Comparison of ENCODE assay signal across 8 cellular contexts in the genomic region with DNA sequence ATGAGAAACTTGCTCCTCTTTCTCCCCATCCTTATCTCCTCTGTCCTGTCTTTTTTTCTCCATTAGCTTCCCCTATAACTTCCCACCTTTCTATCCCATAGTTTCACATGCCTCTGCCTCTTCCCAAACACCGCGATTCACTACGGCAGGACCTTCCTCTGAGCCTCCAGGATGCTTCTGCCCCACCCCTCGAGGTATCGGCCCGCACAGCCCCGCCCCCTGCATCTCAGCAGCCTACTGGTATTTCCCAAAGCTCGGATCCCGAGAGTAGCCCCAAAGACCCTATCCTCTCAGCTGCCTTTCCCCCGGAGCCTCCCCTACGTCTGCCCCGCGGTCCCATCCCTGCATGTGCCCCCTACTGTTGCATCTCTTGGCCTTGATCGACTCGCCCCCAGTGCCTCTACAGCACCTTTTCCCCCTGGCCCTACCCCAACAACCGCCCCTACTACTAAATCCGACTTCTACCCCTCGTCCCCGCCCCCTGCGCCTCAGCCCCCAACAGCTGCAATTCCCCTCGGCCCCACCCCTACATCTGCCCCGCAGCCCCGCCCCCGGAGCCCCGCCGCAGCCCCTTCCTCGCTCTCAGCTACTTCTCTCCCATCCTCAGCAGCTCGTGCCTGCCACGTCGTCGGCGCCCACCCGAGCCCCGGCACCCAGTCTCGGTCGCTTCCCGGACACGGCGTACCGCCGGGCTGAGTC. TPM values are rescaled to one million over a fixed set of nuclear protein-coding genes. Genes with fewer than 3 reads are reported as not detected.
DNase-seq lines count a peak whose midpoint lies in the region; ATAC-seq, FAIRE-seq and TF ChIP-seq lines count a peak whose summit lies in the region.

No MANE protein-coding gene starts in this region.

- no peaks in the 10 kb centered on the region for H3K9me3 ChIP-seq in esophagus (ENCODE audit: control insufficient read depth in 2 of 2, insufficient read depth in 1 of 2, low read depth in 1 of 2, low read length in 1 of 2)
- no peaks in the 10 kb centered on the region for H3K9me3 ChIP-seq in naive thymus-derived CD4-positive, alpha-beta T cell (ENCODE audit: control insufficient read depth in 2 of 3, low read length in 3 of 3)
- H3K9me3 ChIP-seq in suprapubic skin: no peaks in the 10 kb centered on the region

- peak overlapping the region; percentile 84 to 96 (median 91) for H3K27ac Mint-ChIP-seq in naive thymus-derived CD4-positive, alpha-beta T cell

- no peak for TF ChIP-seq CTCF in suprapubic skin (IDR thresholded peaks at IDR 0.05)

- CTCF ChIA-PET in naive thymus-derived CD4-positive, alpha-beta T cell (lab: Charles Lee): interaction anchor here (0.6 to 4.3 kb wide), 8 partner anchors 10 to 107 kb away, joined by 3 to 81 read pairs (median 5); a partner anchor contains a TSS

- H3K4me3 ChIP-seq in esophagus (ENCODE audit: low read depth in 1 of 2, low read length in 2 of 2): peak overlapping the region; percentile 87 to 88
- peak overlapping the region; percentile 88 for H3K4me3 ChIP-seq in naive thymus-derived CD4-positive, alpha-beta T cell (ENCODE audit: low read length)
- peak overlapping the region; percentile 84 for H3K4me3 ChIP-seq in suprapubic skin

- H3K4me3 Mint-ChIP-seq in naive thymus-derived CD4-positive, alpha-beta T cell: peak overlapping the region; percentile 96 to 99 (median 98)

- peak; percentile 61 for ATAC-seq in naive thymus-derived CD4-positive, alpha-beta T cell
- ATAC-seq in GM18861 (IDR thresholded peaks at IDR 0.05; ENCODE audit: unreplicated experiment): no peak

- peaks cover 10 to 22% (median 12%) of the 10 kb centered on the region in 7 donors for H3K4me1 Mint-ChIP-seq in naive thymus-derived CD4-positive, alpha-beta T cell

- DNase-seq in COLO668 (lab: John Stamatoyannopoulos, UW; ENCODE audit: unreplicated experiment) (peak; percentile 56), H54 (ENCODE audit: insufficient read length, low spot score) (peak; percentile 42), NCI-H345 (lab: John Stamatoyannopoulos, UW) (peak; percentile 78), suprapubic skin (ENCODE audit: low spot score in 2 of 2) (peak; percentile 85 to 88)
- peak; percentile 20 for DNase-seq in activated CD8-positive, alpha-beta memory T cell treated with anti-CD3 and anti-CD28 coated beads, Interleukin-2, amount 50 U/mL, for 24 hours (ENCODE audit: extremely low read depth)
- DNase-seq in naive thymus-derived CD4-positive, alpha-beta T cell: peak in 6 of 9 donors; percentile 19 to 75 (median 25)

- H3K9me3 Mint-ChIP-seq in naive thymus-derived CD4-positive, alpha-beta T cell: no peaks in the 10 kb centered on the region

- peaks cover 0 to 5% (median 0%) of the 10 kb centered on the region in 5 donors for H3K27me3 Mint-ChIP-seq in naive thymus-derived CD4-positive, alpha-beta T cell

- intact Hi-C loops in naive thymus-derived CD4-positive, alpha-beta T cell (cut with micrococcal nuclease): loop anchor here (1.0 to 2.0 kb wide), 4 partner anchors 13 to 68 kb away; a partner anchor contains a TSS

- POLR2A ChIA-PET in naive thymus-derived CD4-positive, alpha-beta T cell (lab: Charles Lee): interaction anchor here (0.6 to 4.7 kb wide), 24 partner anchors 9 to 181 kb away, joined by 3 to 49 read pairs (median 4); a partner anchor contains a TSS

- H3K27ac ChIP-seq in esophagus (ENCODE audit: low read depth in 2 of 2, low read length in 1 of 2): peak overlapping the region; percentile 91 to 98
- H3K27ac ChIP-seq in naive thymus-derived CD4-positive, alpha-beta T cell (ENCODE audit: low read depth, low read length): peak overlapping the region; percentile 80
- peak overlapping the region; percentile 89 for H3K27ac ChIP-seq in suprapubic skin

- H3K36me3 Mint-ChIP-seq in naive thymus-derived CD4-positive, alpha-beta T cell: peaks cover 0 to 23% (median 4%) of the 10 kb centered on the region in 5 donors

- peaks cover 11 to 23% of the 10 kb centered on the region in 2 donors for H3K36me3 ChIP-seq in esophagus (ENCODE audit: control insufficient read depth in 2 of 2, insufficient read depth in 2 of 2, low read length in 1 of 2)
- H3K36me3 ChIP-seq in naive thymus-derived CD4-positive, alpha-beta T cell (ENCODE audit: control insufficient read depth in 2 of 3, insufficient read depth in 3 of 3, low read length in 3 of 3): peaks cover 0 to 37% (median 0%) of the 10 kb centered on the region in 3 experiments
- peaks cover 36% of the 10 kb centered on the region for H3K36me3 ChIP-seq in suprapubic skin

- H3K4me1 ChIP-seq in esophagus (ENCODE audit: control insufficient read depth in 2 of 2, insufficient read depth in 2 of 2, low read length in 1 of 2) (peaks cover 0 to 4% of the 10 kb centered on the region in 2 donors), suprapubic skin (peaks cover 20% of the 10 kb centered on the region)
- peaks cover 7 to 10% of the 10 kb centered on the region in 2 donors for H3K4me1 ChIP-seq in naive thymus-derived CD4-positive, alpha-beta T cell (ENCODE audit: control insufficient read depth in 2 of 2, insufficient read depth in 2 of 2, low read length in 2 of 2)

- no peak for FAIRE-seq in H54 (lab: Jason Lieb, UNC)

- H3K27me3 ChIP-seq in esophagus (ENCODE audit: control insufficient read depth in 1 of 2, insufficient read depth in 2 of 2, low read length in 2 of 2): no peaks in the 10 kb centered on the region
- no peaks in the 10 kb centered on the region for H3K27me3 ChIP-seq in naive thymus-derived CD4-positive, alpha-beta T cell (ENCODE audit: control insufficient read depth in 2 of 2, insufficient read depth in 2 of 2, low read length in 2 of 2)
- H3K27me3 ChIP-seq in suprapubic skin: no peaks in the 10 kb centered on the region

- no peak for TF ChIP-seq EP300 in suprapubic skin (IDR thresholded peaks at IDR 0.05)

- TF ChIP-seq POLR2A in H54 (IDR thresholded peaks at IDR 0.05; ENCODE audit: low read depth, low read length): no peak
- no peak for TF ChIP-seq POLR2A in suprapubic skin (IDR thresholded peaks at IDR 0.05)

- WGBS in esophagus, 2 donors: 1% methylated on average over 41 of the region's 41 CpGs
- WGBS in suprapubic skin: 5% methylated on average over 26 of the region's 41 CpGs

RNA-seq across cellular contexts. Expression of a gene that starts 0.5 kb away (rescaled TPM):
- polyA plus RNA-seq in esophagus: 10 to 100 TPM; 29.8 to 43.6 TPM
- 10 to 100 TPM; 21.4 to 28.3 (median 23.0) TPM for total RNA-seq in naive thymus-derived CD4-positive, alpha-beta T cell
- 10 to 100 TPM in 1 of 2 donors, 1 to 10 TPM in 1; 6.7 to 15.2 TPM for polyA plus RNA-seq in naive thymus-derived CD4-positive, alpha-beta T cell
- total RNA-seq in suprapubic skin: 10 to 100 TPM; 43.8 to 78.4 (median 49.4) TPM

RNA-seq across cellular contexts. Expression of a gene that starts 13.0 kb away (rescaled TPM):
- 1 to 10 TPM; 1.5 to 2.2 TPM for polyA plus RNA-seq in esophagus
- total RNA-seq in naive thymus-derived CD4-positive, alpha-beta T cell: 1 to 10 TPM; 2.9 to 6.7 (median 3.4) TPM
- polyA plus RNA-seq in naive thymus-derived CD4-positive, alpha-beta T cell: 1 to 10 TPM; 5.7 to 7.6 TPM
- 1 to 10 TPM; 1.3 to 3.9 (median 2.1) TPM for total RNA-seq in suprapubic skin

RNA-seq across cellular contexts. Expression of a gene that starts 27.3 kb away (rescaled TPM):
- polyA plus RNA-seq in esophagus: 10 to 100 TPM; 13.9 to 17.0 TPM
- under 1 TPM in 2 of 5 experiments, not detected in 3; 0.15 to 0.58 TPM for total RNA-seq in naive thymus-derived CD4-positive, alpha-beta T cell
- polyA plus RNA-seq in naive thymus-derived CD4-positive, alpha-beta T cell: under 1 TPM; 0.12 to 0.14 TPM
- 10 to 100 TPM; 32.9 to 62.7 (median 37.1) TPM for total RNA-seq in suprapubic skin

RNA-seq across cellular contexts. Expression of a gene that starts 34.4 kb away (rescaled TPM):
- polyA plus RNA-seq in esophagus: 10 to 100 TPM in 1 of 2 donors, 1 to 10 TPM in 1; 9.0 to 15.1 TPM
- 10 to 100 TPM; 22.0 to 44.4 (median 32.5) TPM for total RNA-seq in naive thymus-derived CD4-positive, alpha-beta T cell
- 10 to 100 TPM; 45.7 to 48.9 TPM for polyA plus RNA-seq in naive thymus-derived CD4-positive, alpha-beta T cell
- total RNA-seq in suprapubic skin: 10 to 100 TPM; 22.5 to 40.8 (median 24.8) TPM

RNA-seq across cellular contexts. Expression of a gene that starts 34.5 kb away (rescaled TPM):
- 1 to 10 TPM; 3.4 to 4.8 TPM for polyA plus RNA-seq in esophagus
- 10 to 100 TPM; 11.4 to 17.3 (median 15.6) TPM for total RNA-seq in naive thymus-derived CD4-positive, alpha-beta T cell
- polyA plus RNA-seq in naive thymus-derived CD4-positive, alpha-beta T cell: 1 to 10 TPM; 3.7 to 4.5 TPM
- total RNA-seq in suprapubic skin: 10 to 100 TPM in 2 of 4 donors, 1 to 10 TPM in 2; 7.1 to 22.3 (median 12.2) TPM

Comparison
In these comparisons a context has a peak if more than half of its experiments do, and no peak if none do; other contexts are left out.
1. DNase-seq: peak in every context shown above with its lines; median percentile 86 in suprapubic skin; 78 in NCI-H345; 56 in COLO668; 42 in H54; 25 in naive thymus-derived CD4-positive, alpha-beta T cell; 20 in activated CD8-positive, alpha-beta memory T cell treated with anti-CD3 and anti-CD28 coated beads, Interleukin-2, amount 50 U/mL, for 24 hours.
2. RNA of a gene that starts 27.3 kb away (total RNA-seq): 32.9 to 62.7 TPM in suprapubic skin; 0.15 to 0.58 TPM in naive thymus-derived CD4-positive, alpha-beta T cell; every median in the first group is over 10 times any median in the second.
3. Peak in every context shown above with its lines, with median percentiles within 50 percentile points of each other: H3K27ac ChIP-seq and H3K4me3 ChIP-seq.